ENCODE assay signal across 9 cellular contexts in the genomic region with DNA sequence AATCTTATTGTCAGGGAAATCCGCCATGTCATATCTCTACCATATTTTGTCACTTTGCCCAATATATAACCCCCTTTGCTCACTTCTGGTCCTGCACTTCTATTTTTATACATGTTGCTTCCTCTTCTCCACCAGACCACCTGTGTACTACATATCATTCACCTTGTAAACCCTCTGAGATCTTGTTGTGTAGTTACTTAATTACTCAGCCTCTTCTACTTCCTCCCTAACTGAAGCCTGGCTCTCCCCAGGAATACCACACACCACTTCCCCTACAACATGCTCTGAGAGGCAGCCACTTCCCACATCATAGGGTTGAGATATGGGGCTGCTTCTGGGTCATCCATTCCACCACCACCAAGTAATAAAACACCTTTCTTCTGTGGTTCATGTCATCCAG. TPM values are rescaled to one million over a fixed set of nuclear protein-coding genes. Genes with fewer than 3 reads are reported as not detected.
DNase-seq lines count a peak whose midpoint lies in the region; ATAC-seq and TF ChIP-seq lines count a peak whose summit lies in the region.
"Had no signal": no experiment of that assay in that cellular context is flagged by ENCODE, and none has a peak within 500 bp of the region (broad histone marks: within the 10 kb centered on the region; RNA-seq: fewer than 3 reads in every experiment).

No MANE protein-coding gene starts in this region.

- intact Hi-C loops in activated CD4-positive, alpha-beta memory T cell treated with anti-CD3 and anti-CD28 coated beads for 36 hours (cut with micrococcal nuclease) = no loop called here
- intact Hi-C loops in colonic mucosa (cut with DNase I) = no loop called here

- H3K9me3 ChIP-seq in colonic mucosa = no peaks in the 10 kb centered on the region
- H3K9me3 ChIP-seq: stomach had no signal

- ATAC-seq in HG03175 (IDR thresholded peaks at IDR 0.05; ENCODE audit: unreplicated experiment) (peak; percentile 90), GM19023 (IDR thresholded peaks at IDR 0.05; ENCODE audit: unreplicated experiment) (no peak)

- H3K4me3 ChIP-seq in colonic mucosa = no peak overlapping the region
- H3K4me3 ChIP-seq: stomach had no signal

- POLR2A ChIA-PET in activated CD4-positive, alpha-beta memory T cell treated with anti-CD3 and anti-CD28 coated beads for 36 hours (lab: Charles Lee) = interaction anchor here (1.2 kb wide), 1 partner anchor 10 kb away, joined by 3 read pairs; a partner anchor contains a TSS

- peaks cover 11% of the 10 kb centered on the region for H3K36me3 Mint-ChIP-seq in activated CD4-positive, alpha-beta memory T cell treated with anti-CD3 and anti-CD28 coated beads for 36 hours

- no peak overlapping the region for H3K4me3 Mint-ChIP-seq in activated CD4-positive, alpha-beta memory T cell treated with anti-CD3 and anti-CD28 coated beads for 36 hours

- DNase-seq in CD1c-positive myeloid dendritic cell (ENCODE audit: extremely low spot score) (peak; percentile 80), GM19238 (ENCODE audit: insufficient read length, low spot score) (peak; percentile 35), NCI-H524 (lab: John Stamatoyannopoulos, UW) (no peak), COLO829 (ENCODE audit: low spot score) (no peak), colonic mucosa (no peak)
- DNase-seq in activated CD4-positive, alpha-beta memory T cell treated with anti-CD3 and anti-CD28 coated beads for 36 hours = peak; percentile 23
- DNase-seq: stomach had no signal

- peaks cover 27% of the 10 kb centered on the region for H3K4me1 Mint-ChIP-seq in activated CD4-positive, alpha-beta memory T cell treated with anti-CD3 and anti-CD28 coated beads for 36 hours (ENCODE audit: low read depth)

- H3K9me3 Mint-ChIP-seq in activated CD4-positive, alpha-beta memory T cell treated with anti-CD3 and anti-CD28 coated beads for 36 hours = no peaks in the 10 kb centered on the region

- H3K27ac ChIP-seq in colonic mucosa = no peak overlapping the region
- H3K27ac ChIP-seq: stomach had no signal

- H3K27ac Mint-ChIP-seq in activated CD4-positive, alpha-beta memory T cell treated with anti-CD3 and anti-CD28 coated beads for 36 hours = no peak overlapping the region

- no peak overlapping the region for H3K9ac ChIP-seq in colonic mucosa (ENCODE audit: low read depth in 2 of 2, low read length in 2 of 2)

- H3K4me1 ChIP-seq in colonic mucosa = no peaks in the 10 kb centered on the region

- no peaks in the 10 kb centered on the region for H3K27me3 Mint-ChIP-seq in activated CD4-positive, alpha-beta memory T cell treated with anti-CD3 and anti-CD28 coated beads for 36 hours

- CTCF ChIA-PET in activated CD4-positive, alpha-beta memory T cell treated with anti-CD3 and anti-CD28 coated beads for 36 hours (lab: Charles Lee) = interaction anchor here (0.9 kb wide), 1 partner anchor 53 kb away, joined by 3 read pairs; no protein-coding TSS in a partner anchor

- TF ChIP-seq CTCF in colonic mucosa (IDR thresholded peaks at IDR 0.05) = no peak

- H3K27me3 ChIP-seq in colonic mucosa = no peaks in the 10 kb centered on the region
- H3K27me3 ChIP-seq: stomach had no signal

- H3K36me3 ChIP-seq in colonic mucosa = no peaks in the 10 kb centered on the region

RNA-seq across cellular contexts. Expression of a gene that starts 10.0 kb away (rescaled TPM):
- 10 to 100 TPM; 57.5 to 59.8 TPM for total RNA-seq in activated CD4-positive, alpha-beta memory T cell treated with anti-CD3 and anti-CD28 coated beads for 36 hours
- 10 to 100 TPM; 67.1 to 97.3 TPM for total RNA-seq in colonic mucosa

RNA-seq across cellular contexts. Expression of a gene that starts 32.3 kb away (rescaled TPM):
- not detected for total RNA-seq in activated CD4-positive, alpha-beta memory T cell treated with anti-CD3 and anti-CD28 coated beads for 36 hours
- not detected for total RNA-seq in colonic mucosa
- total RNA-seq: stomach had no signal

RNA-seq across cellular contexts. Expression of a gene that starts 45.9 kb away (rescaled TPM):
- under 1 TPM; 0.19 TPM for total RNA-seq in activated CD4-positive, alpha-beta memory T cell treated with anti-CD3 and anti-CD28 coated beads for 36 hours
- under 1 TPM; 0.74 to 0.93 TPM for total RNA-seq in colonic mucosa

Comparison
In these comparisons a context has a peak if more than half of its experiments do, and no peak if none do; other contexts are left out.
1. DNase-seq: peak in CD1c-positive myeloid dendritic cell (single experiment), GM19238 (single experiment) and activated CD4-positive, alpha-beta memory T cell treated with anti-CD3 and anti-CD28 coated beads for 36 hours (single experiment); none in NCI-H524 (0 of 2), COLO829 (single experiment) and colonic mucosa (single experiment).